Comparison of ENCODE assay signal across 8 cellular contexts in genomic region chr2:70871398-70872211, GRCh38. TPM values are rescaled to one million over a fixed set of nuclear protein-coding genes. Genes with fewer than 3 reads are reported as not detected.
DNase-seq lines count a peak whose midpoint lies in the region; ATAC-seq and TF ChIP-seq lines count a peak whose summit lies in the region.

No MANE protein-coding gene starts in this region.

- H3K4me3 Mint-ChIP-seq in immature natural killer cell: peak overlapping the region in 4 of 5 donors; percentile 14 to 68 (median 58)

- DNase-seq in GM04504 (ENCODE audit: low read depth): peak; percentile 45
- peak; percentile 52 for DNase-seq in NCI-H226
- DNase-seq in WERI-Rb-1: peak; percentile 95
- DNase-seq in brain microvascular endothelial cell: peak; percentile 49
- DNase-seq in immature natural killer cell: peak; percentile 71 to 78 (median 78)
- DNase-seq in stimulated activated CD4-positive, alpha-beta T cell treated with anti-CD3 and anti-CD28 coated beads, Interleukin-12 subunit alpha, Interleukin-12 subunit beta, amount 100 ng/mL, for 48 hours (ENCODE audit: low read depth in 2 of 3, low spot score in 1 of 3): peak; percentile 67 to 86 (median 81)

- no peaks in the 10 kb centered on the region for H3K9me3 Mint-ChIP-seq in immature natural killer cell

- TF ChIP-seq CTCF in WERI-Rb-1 (IDR thresholded peaks at IDR 0.05; ENCODE audit: low read depth, low read length) (peak; percentile 96), brain microvascular endothelial cell (IDR thresholded peaks at IDR 0.05; ENCODE audit: low read depth, low read length, missing control alignments) (peak; percentile 96)

- ATAC-seq in HG03095 (IDR thresholded peaks at IDR 0.05; ENCODE audit: unreplicated experiment) (peak; percentile 68), HG02938 (IDR thresholded peaks at IDR 0.05; ENCODE audit: unreplicated experiment) (no peak)

- H3K27ac ChIP-seq in WERI-Rb-1: no peak overlapping the region
- no peak overlapping the region for H3K27ac ChIP-seq in brain microvascular endothelial cell

- H3K36me3 ChIP-seq in WERI-Rb-1 (no peaks in the 10 kb centered on the region), brain microvascular endothelial cell (replicated peaks) (no peaks in the 10 kb centered on the region)

- H3K4me3 ChIP-seq in WERI-Rb-1 (ENCODE audit: low read depth, low read length) (peak overlapping the region; percentile 37), brain microvascular endothelial cell (ENCODE audit: low read depth, low read length) (no peak overlapping the region)

- H3K27me3 Mint-ChIP-seq in immature natural killer cell (ENCODE audit: low read depth in 3 of 3): peaks cover 15 to 16% (median 15%) of the 10 kb centered on the region in 3 donors

- peaks cover 6 to 8% of the 10 kb centered on the region in 2 donors for H3K4me1 Mint-ChIP-seq in immature natural killer cell

- no peak overlapping the region for H3K27ac Mint-ChIP-seq in immature natural killer cell

- H3K27me3 ChIP-seq in WERI-Rb-1 (ENCODE audit: insufficient read depth, low read depth, severe bottlenecking) (no peaks in the 10 kb centered on the region), brain microvascular endothelial cell (replicated peaks) (peaks cover 17% of the 10 kb centered on the region)

- in situ Hi-C loops in brain microvascular endothelial cell (cut with HindIII; ENCODE audit: low pct_ligation_motif_present, low sequenced_read_pairs): no loop called here

- H3K36me3 Mint-ChIP-seq in immature natural killer cell: no peaks in the 10 kb centered on the region

- H3K9me3 ChIP-seq in WERI-Rb-1 (ENCODE audit: severe bottlenecking): no peaks in the 10 kb centered on the region

RNA-seq across cellular contexts. Expression of gene VAX2, which starts 28.8 kb away (rescaled TPM):
- polyA plus RNA-seq in immature natural killer cell: not detected

RNA-seq across cellular contexts. Expression of gene CD207, which starts 36.0 kb away (rescaled TPM):
- polyA plus RNA-seq in immature natural killer cell: under 1 TPM in 2 of 3 donors, not detected in 1; 0.20 TPM

RNA-seq across cellular contexts. Expression of gene CLEC4F, which starts 51.2 kb away (rescaled TPM):
- not detected for polyA plus RNA-seq in immature natural killer cell

Comparison
In these comparisons a context has a peak if more than half of its experiments do, and no peak if none do; other contexts are left out.
1. DNase-seq: peak in every context shown above with its lines; median percentile 95 in WERI-Rb-1; 81 in stimulated activated CD4-positive, alpha-beta T cell treated with anti-CD3 and anti-CD28 coated beads, Interleukin-12 subunit alpha, Interleukin-12 subunit beta, amount 100 ng/mL, for 48 hours; 78 in immature natural killer cell; 52 in NCI-H226; 49 in brain microvascular endothelial cell; 45 in GM04504.